In the genomic region with DNA sequence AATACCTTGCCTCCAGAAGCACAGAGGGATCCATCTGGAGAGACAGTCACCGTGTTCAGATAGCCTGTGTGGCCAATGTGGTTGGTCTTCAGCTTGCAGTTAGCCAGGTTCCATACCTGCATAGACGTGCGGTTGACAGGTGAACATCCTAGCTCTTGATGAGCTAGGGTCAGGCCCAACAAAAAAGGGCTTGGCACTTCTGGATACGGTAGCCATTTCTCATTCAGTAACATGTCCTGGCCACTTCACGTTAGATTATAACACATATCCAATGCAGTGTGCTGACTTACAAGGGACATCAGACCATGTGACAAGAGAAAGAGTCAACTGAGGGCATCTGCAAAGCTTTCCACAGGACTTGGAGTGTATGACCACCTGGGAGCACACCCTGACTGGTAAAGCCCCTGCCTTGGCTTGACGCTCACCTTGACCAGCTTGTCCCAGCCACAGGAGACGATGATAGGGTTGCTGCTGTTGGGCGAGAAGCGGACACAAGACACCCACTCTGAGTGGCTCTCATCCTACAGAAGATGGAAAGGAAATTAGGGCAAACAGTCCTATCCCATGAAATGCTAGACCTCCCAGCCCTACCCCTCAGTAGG, we compare ENCODE assay signal across 1 cellular context.
TF ChIP-seq lines count a peak whose summit lies in the region.

No MANE protein-coding gene starts in this region.

TF ChIP-seq in GM12878, 131 proteins besides CTCF, POLR2A, EP300 and RAD21:
- peak; percentile 59; the same call in 1 of the 2 replicates for TF ChIP-seq POLR2AphosphoS5 (IDR thresholded peaks at IDR 0.05; ENCODE audit: low read length)
- 0 out of 2 replicates have a peak, but pooled peaks have one; percentile 13 for TF ChIP-seq POLR2AphosphoS2 (IDR thresholded peaks at IDR 0.05; ENCODE audit: low read depth, low read length)
- TF ChIP-seq, protein P1, sequence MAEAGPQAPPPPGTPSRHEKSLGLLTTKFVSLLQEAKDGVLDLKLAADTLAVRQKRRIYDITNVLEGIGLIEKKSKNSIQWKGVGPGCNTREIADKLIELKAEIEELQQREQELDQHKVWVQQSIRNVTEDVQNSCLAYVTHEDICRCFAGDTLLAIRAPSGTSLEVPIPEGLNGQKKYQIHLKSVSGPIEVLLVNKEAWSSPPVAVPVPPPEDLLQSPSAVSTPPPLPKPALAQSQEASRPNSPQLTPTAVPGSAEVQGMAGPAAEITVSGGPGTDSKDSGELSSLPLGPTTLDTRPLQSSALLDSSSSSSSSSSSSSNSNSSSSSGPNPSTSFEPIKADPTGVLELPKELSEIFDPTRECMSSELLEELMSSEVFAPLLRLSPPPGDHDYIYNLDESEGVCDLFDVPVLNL (IDR thresholded peaks at IDR 0.05; ENCODE audit: low read depth, low read length), result no peak
